ENCODE assay signal across 19 cellular contexts in genomic region chr9:28971881-28972280, GRCh38.
DNase-seq lines count a peak whose midpoint lies in the region; ATAC-seq and TF ChIP-seq lines count a peak whose summit lies in the region.
"Had no signal": no experiment of that assay in that cellular context is flagged by ENCODE, and none has a peak within 500 bp of the region (broad histone marks: within the 10 kb centered on the region; RNA-seq: fewer than 3 reads in every experiment).

No MANE protein-coding gene starts in this region.

- no peak overlapping the region for H3K4me3 ChIP-seq in GM23338
- no peak overlapping the region for H3K4me3 ChIP-seq in HUES64 (ENCODE audit: low read length)
- H3K4me3 ChIP-seq in endodermal cell (ENCODE audit: low read length): no peak overlapping the region
- no peak overlapping the region for H3K4me3 ChIP-seq in iPS-20b (ENCODE audit: low read length)
- H3K4me3 ChIP-seq: BLaER1 treated with 17β-estradiol and CSF1 and Interleukin-3, amounts not matched to agents 10 nM and 100 nM; GM12878 had no signal

- no peaks in the 10 kb centered on the region for H3F3A ChIP-seq in GM23338 (replicated peaks; ENCODE audit: low read depth)

- H3K9me3 ChIP-seq in HUES64 (ENCODE audit: insufficient read depth, low read depth, low read length) (no peaks in the 10 kb centered on the region), endodermal cell (ENCODE audit: control insufficient read depth, low read length) (no peaks in the 10 kb centered on the region), iPS-20b (ENCODE audit: insufficient read depth, low read depth, low read length) (no peaks in the 10 kb centered on the region; the same call in 1 of the 2 replicates)

- H3K79me2 ChIP-seq in GM23338 (replicated peaks; ENCODE audit: insufficient read depth): no peaks in the 10 kb centered on the region

- no peaks in the 10 kb centered on the region for H4K20me1 ChIP-seq in GM23338 (replicated peaks; ENCODE audit: insufficient read depth)
- H4K20me1 ChIP-seq: BLaER1 treated with 17β-estradiol and CSF1 and Interleukin-3, amounts not matched to agents 10 nM and 100 nM had no signal

- no peak overlapping the region for H3K9ac ChIP-seq in HUES64 (ENCODE audit: low read depth, low read length)
- H3K9ac ChIP-seq in endodermal cell (ENCODE audit: extremely low read depth, low read length, poor library complexity, severe bottlenecking): no peak overlapping the region
- peak overlapping the region; percentile 67; the same call in 1 of the 2 replicates for H3K9ac ChIP-seq in iPS-20b (ENCODE audit: low read depth, low read length)
- H3K9ac ChIP-seq: BLaER1 treated with 17β-estradiol and CSF1 and Interleukin-3, amounts not matched to agents 10 nM and 100 nM had no signal

- no peak overlapping the region for H3K4me2 ChIP-seq in GM23338
- H3K4me2 ChIP-seq: BLaER1 treated with 17β-estradiol and CSF1 and Interleukin-3, amounts not matched to agents 10 nM and 100 nM had no signal

- H3K9me2 ChIP-seq in GM23338 (ENCODE audit: insufficient read depth): 0 out of 2 replicates have a peak, but pooled peaks cover 8% of the 10 kb centered on the region

- H3K27me3 Mint-ChIP-seq in GM23338 (ENCODE audit: insufficient read depth, low read depth, poor library complexity): peaks cover 4% of the 10 kb centered on the region
- H3K27me3 Mint-ChIP-seq in endodermal cell (ENCODE audit: insufficient read depth): no peaks in the 10 kb centered on the region
- H3K27me3 Mint-ChIP-seq in nephron progenitor cell (ENCODE audit: low read depth, poor library complexity): no peaks in the 10 kb centered on the region
- H3K27me3 Mint-ChIP-seq: B cell, IgD-negative memory B cell had no signal

- peaks cover 53% of the 10 kb centered on the region for H3K4me1 Mint-ChIP-seq in GM23338
- peaks cover 10% of the 10 kb centered on the region for H3K4me1 Mint-ChIP-seq in endodermal cell
- no peaks in the 10 kb centered on the region for H3K4me1 Mint-ChIP-seq in nephron progenitor cell
- H3K4me1 Mint-ChIP-seq: B cell, IgD-negative memory B cell had no signal

- H3K27ac Mint-ChIP-seq in GM23338 (peak overlapping the region; percentile 56; the same call in 1 of the 2 replicates), endodermal cell (no peak overlapping the region), nephron progenitor cell (no peak overlapping the region)
- H3K27ac Mint-ChIP-seq: B cell; CD8-positive, alpha-beta T cell; IgD-negative memory B cell had no signal

- H3K9me3 Mint-ChIP-seq in GM23338 (peaks cover 18% of the 10 kb centered on the region), endodermal cell (peaks cover 5% of the 10 kb centered on the region), nephron progenitor cell (peaks cover 10% of the 10 kb centered on the region)

- 0% methylated on average over 2 of the region's 2 CpGs for WGBS in HUES64
- 0% methylated on average over 2 of the region's 2 CpGs; no CpG with 5 or more reads in 1 of the 2 experiments for WGBS in endodermal cell (ENCODE audit: insufficient coverage in 1 of 2, insufficient read length in 1 of 2), 2 experiments

- H3K4me3 Mint-ChIP-seq in GM23338: no peak overlapping the region
- no peak overlapping the region for H3K4me3 Mint-ChIP-seq in endodermal cell
- H3K4me3 Mint-ChIP-seq in nephron progenitor cell: no peak overlapping the region
- H3K4me3 Mint-ChIP-seq: B cell; CD8-positive, alpha-beta T cell had no signal

- DNase-seq in GM23338 (ENCODE audit: low spot score): no peak
- DNase-seq in endodermal cell: no peak
- DNase-seq in nephron progenitor cell: no peak
- DNase-seq in HK-2 (ENCODE audit: unreplicated experiment): no peak
- no peak for DNase-seq in mucosa of gallbladder (ENCODE audit: low spot score)
- DNase-seq: CD8-positive, alpha-beta T cell; DMS 273 treated with DMSO at 0.1 percent for 48 hours; DMS53; DND-41; EL; HCEC 1CT had no signal

- H3K36me3 Mint-ChIP-seq in GM23338 (ENCODE audit: low read depth) (peaks cover 30% of the 10 kb centered on the region), endodermal cell (ENCODE audit: low read depth) (peaks cover 15% of the 10 kb centered on the region), nephron progenitor cell (ENCODE audit: low read depth) (no peaks in the 10 kb centered on the region)
- H3K36me3 Mint-ChIP-seq: CD8-positive, alpha-beta T cell; IgD-negative memory B cell had no signal

- no peak overlapping the region for H3K27ac ChIP-seq in GM23338 (ENCODE audit: low read depth)
- H3K27ac ChIP-seq in HUES64 (ENCODE audit: low read depth, low read length): peak overlapping the region; percentile 91
- H3K27ac ChIP-seq in endodermal cell (ENCODE audit: low read depth, low read length): no peak overlapping the region
- H3K27ac ChIP-seq in iPS-20b (ENCODE audit: low read length): peak overlapping the region; percentile 96
- H3K27ac ChIP-seq: BLaER1 treated with 17β-estradiol and CSF1 and Interleukin-3, amounts not matched to agents 10 nM and 100 nM; HL-60 had no signal

- H3K4me1 ChIP-seq in GM23338 (ENCODE audit: insufficient read depth): peaks cover 38% of the 10 kb centered on the region
- H3K4me1 ChIP-seq in HUES64 (ENCODE audit: insufficient read depth, low read length): peaks cover 39% of the 10 kb centered on the region
- no peaks in the 10 kb centered on the region for H3K4me1 ChIP-seq in endodermal cell (ENCODE audit: control insufficient read depth, insufficient read depth, low read length)
- H3K4me1 ChIP-seq in iPS-20b (ENCODE audit: insufficient read depth, low read length): peaks cover 33% of the 10 kb centered on the region

- H2AFZ ChIP-seq in GM23338: no peak overlapping the region

- TF ChIP-seq CTCF in GM23338 (conservative IDR thresholded peaks at IDR 0.05; ENCODE audit: low read depth in 2 of 2) (peak in 1 of 2 experiments; percentile 39; a peak in 1 of 4 replicates), endodermal cell (conservative IDR thresholded peaks at IDR 0.05) (peak; percentile 41), nephron progenitor cell (IDR thresholded peaks at IDR 0.05) (no peak)

- no peaks in the 10 kb centered on the region for H3K27me3 ChIP-seq in GM23338 (ENCODE audit: insufficient read depth)
- no peaks in the 10 kb centered on the region for H3K27me3 ChIP-seq in HUES64 (ENCODE audit: insufficient read depth, low read length)
- no peaks in the 10 kb centered on the region for H3K27me3 ChIP-seq in endodermal cell (ENCODE audit: control insufficient read depth, insufficient read depth, low read length, poor library complexity, severe bottlenecking)
- H3K27me3 ChIP-seq in iPS-20b (ENCODE audit: insufficient read depth, low read length): no peaks in the 10 kb centered on the region
- H3K27me3 ChIP-seq: BLaER1 treated with 17β-estradiol and CSF1 and Interleukin-3, amounts not matched to agents 10 nM and 100 nM had no signal

- H3K36me3 ChIP-seq in GM23338 (ENCODE audit: insufficient read depth): no peaks in the 10 kb centered on the region
- H3K36me3 ChIP-seq in HUES64 (ENCODE audit: insufficient read depth, low read length): no peaks in the 10 kb centered on the region
- no peaks in the 10 kb centered on the region for H3K36me3 ChIP-seq in endodermal cell (ENCODE audit: control insufficient read depth, insufficient read depth, low read length)
- no peaks in the 10 kb centered on the region; the same call in 1 of the 2 replicates for H3K36me3 ChIP-seq in iPS-20b (ENCODE audit: insufficient read depth, low read depth, low read length)
- H3K36me3 ChIP-seq: BLaER1 treated with 17β-estradiol and CSF1 and Interleukin-3, amounts not matched to agents 10 nM and 100 nM had no signal

- no peak for ATAC-seq in GM23338
- ATAC-seq: CD8-positive, alpha-beta T cell; GM12878; HepG2 had no signal

TF ChIP-seq in GM23338, 12 proteins besides CTCF, POLR2A, EP300 and RAD21 (continues in another document):
- TF ChIP-seq CREB1 (CRISPR knock-in tag; IDR thresholded peaks at IDR 0.05; ENCODE audit: low read depth) (no peak), ZNF331 (CRISPR knock-in tag; IDR thresholded peaks at IDR 0.05; ENCODE audit: low read depth) (no peak), ZNF114 (CRISPR knock-in tag; IDR thresholded peaks at IDR 0.05) (no peak), JUNB (IDR thresholded peaks at IDR 0.05; ENCODE audit: unreplicated experiment) (no peak), EZH2 (IDR thresholded peaks at IDR 0.05; ENCODE audit: low read depth, unreplicated experiment) (no peak), EZH2phosphoT487 (IDR thresholded peaks at IDR 0.05; ENCODE audit: unreplicated experiment) (no peak), NANOG (IDR thresholded peaks at IDR 0.05; ENCODE audit: borderline replicate concordance) (no peak), STAT1 (IDR thresholded peaks at IDR 0.05; ENCODE audit: unreplicated experiment) (no peak), POLR2AphosphoS5 (IDR thresholded peaks at IDR 0.05; ENCODE audit: low read depth) (no peak)
- TF ChIP-seq, protein P1, sequence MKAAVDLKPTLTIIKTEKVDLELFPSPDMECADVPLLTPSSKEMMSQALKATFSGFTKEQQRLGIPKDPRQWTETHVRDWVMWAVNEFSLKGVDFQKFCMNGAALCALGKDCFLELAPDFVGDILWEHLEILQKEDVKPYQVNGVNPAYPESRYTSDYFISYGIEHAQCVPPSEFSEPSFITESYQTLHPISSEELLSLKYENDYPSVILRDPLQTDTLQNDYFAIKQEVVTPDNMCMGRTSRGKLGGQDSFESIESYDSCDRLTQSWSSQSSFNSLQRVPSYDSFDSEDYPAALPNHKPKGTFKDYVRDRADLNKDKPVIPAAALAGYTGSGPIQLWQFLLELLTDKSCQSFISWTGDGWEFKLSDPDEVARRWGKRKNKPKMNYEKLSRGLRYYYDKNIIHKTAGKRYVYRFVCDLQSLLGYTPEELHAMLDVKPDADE (IDR thresholded peaks at IDR 0.05): no peak

Comparison
In these comparisons a context has a peak if more than half of its experiments do, and no peak if none do; other contexts are left out.
1. H3K27ac ChIP-seq: peak in HUES64 (single experiment) and iPS-20b (single experiment); none in GM23338 (single experiment) and endodermal cell (single experiment).